Comparison of ENCODE assay signal across 22 cellular contexts in genomic region chr6:34650823-34651222, GRCh38.
"Had no signal": no experiment of that assay in that cellular context is flagged by ENCODE, and none has a peak within 500 bp of the region (broad histone marks: within the 10 kb centered on the region; RNA-seq: fewer than 3 reads in every experiment).

No MANE protein-coding gene starts in this region.

- H3K4me3 ChIP-seq: colonic mucosa, mucosa of descending colon, smooth muscle cell, stomach, testis, upper lobe of right lung had no signal

- H3K27ac ChIP-seq: colonic mucosa, foreskin keratinocyte, testis, upper lobe of right lung had no signal

- H3K36me3 ChIP-seq: colonic mucosa had no signal

- H3K4me1 ChIP-seq: foreskin keratinocyte had no signal

- H3K4me3 Mint-ChIP-seq: activated naive CD8-positive, alpha-beta T cell treated with anti-CD3 and anti-CD28 coated beads for 36 hours; activated T-cell treated with anti-CD3 and anti-CD28 coated beads, Interleukin-2, amount 50 U/mL, for 72 hours; naive B cell; neural crest cell had no signal

- ATAC-seq: activated T-cell treated with anti-CD3 and anti-CD28 coated beads, Interleukin-2, amount 50 U/mL, for 72 hours; foreskin keratinocyte; mucosa of descending colon; sciatic nerve; upper lobe of right lung had no signal

- H3K27ac Mint-ChIP-seq: activated naive CD8-positive, alpha-beta T cell treated with anti-CD3 and anti-CD28 coated beads for 36 hours; activated T-cell treated with anti-CD3 and anti-CD28 coated beads, Interleukin-2, amount 50 U/mL, for 72 hours had no signal

- H3K27me3 Mint-ChIP-seq: activated naive CD8-positive, alpha-beta T cell treated with anti-CD3 and anti-CD28 coated beads for 36 hours; naive B cell had no signal

- H3K9me3 Mint-ChIP-seq: activated naive CD8-positive, alpha-beta T cell treated with anti-CD3 and anti-CD28 coated beads for 36 hours; activated T-cell treated with anti-CD3 and anti-CD28 coated beads, Interleukin-2, amount 50 U/mL, for 72 hours; naive B cell; neural crest cell had no signal

- H3K9me3 ChIP-seq: colonic mucosa, mucosa of descending colon, stomach, testis, upper lobe of right lung had no signal

- H3K27me3 ChIP-seq: colonic mucosa, foreskin keratinocyte, stomach, testis, upper lobe of right lung had no signal

- DNase-seq: activated CD4-positive, alpha-beta T cell treated with anti-CD3 and anti-CD28 coated beads for 1 hour; activated CD8-positive, alpha-beta memory T cell treated with anti-CD3 and anti-CD28 coated beads for 24 hours; activated CD8-positive, alpha-beta memory T cell treated with anti-CD3 and anti-CD28 coated beads, Interleukin-2, amount 50 U/mL, for 48 hours; activated gamma-delta T cell treated with Interleukin-2 at 50 U/mL for 16 hours; activated naive CD8-positive, alpha-beta T cell treated with anti-CD3 and anti-CD28 coated beads for 36 hours; activated T-cell treated with anti-CD3 and anti-CD28 coated beads, Interleukin-2, amount 50 U/mL, for 72 hours; amniotic stem cell; colonic mucosa; foreskin keratinocyte; glutamatergic neuron; hippocampal formation; islet precursor cell; mesenchymal stem cell; mucosa of descending colon; naive B cell; stimulated activated CD4-positive, alpha-beta T cell treated with anti-CD3 and anti-CD28 coated beads, Interleukin-4, amount 100 ng/mL, for 1 hour; stomach; testis; upper lobe of right lung had no signal
